8 cellular contexts compared by ENCODE assay signal in the genomic region with DNA sequence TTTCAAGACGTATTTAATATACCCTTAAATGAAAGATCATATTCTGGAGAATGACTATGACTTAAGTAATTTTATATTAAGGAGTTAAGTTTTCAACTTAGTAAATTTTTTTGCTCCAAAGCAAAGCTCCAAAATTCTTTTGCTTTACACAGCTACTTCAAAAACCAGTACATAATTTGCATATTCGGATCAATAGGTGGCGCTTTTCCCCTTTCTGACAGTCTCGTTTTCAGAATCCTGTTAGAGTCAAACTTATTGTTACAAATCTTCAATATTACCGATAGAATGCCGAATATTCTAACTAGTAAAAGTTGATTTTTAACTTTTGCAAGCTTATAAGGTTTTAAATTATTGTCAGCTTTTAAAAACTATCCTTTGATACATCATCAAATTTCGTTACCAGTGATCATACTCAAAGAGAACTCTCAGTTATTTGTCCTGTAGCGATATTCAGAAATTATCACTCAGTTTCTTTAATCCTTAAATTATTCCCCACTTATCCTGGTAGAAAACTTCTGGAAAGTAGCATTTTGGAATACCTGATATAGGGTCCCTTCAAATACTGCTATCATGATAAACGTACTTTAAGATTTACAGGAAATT.
DNase-seq lines count a peak whose midpoint lies in the region; ATAC-seq, FAIRE-seq and TF ChIP-seq lines count a peak whose summit lies in the region.

No MANE protein-coding gene starts in this region.

- H3K36me3 ChIP-seq in SK-N-MC (ENCODE audit: insufficient read depth, low read length) = no peaks in the 10 kb centered on the region

- TF ChIP-seq POLR2A in GM12892 (IDR thresholded peaks at IDR 0.05; ENCODE audit: low read depth, low read length) = no peak

- H3K9me3 Mint-ChIP-seq in WTC11 = no peaks in the 10 kb centered on the region

- TF ChIP-seq CTCF in GM12865 (IDR thresholded peaks at IDR 0.05; ENCODE audit: insufficient read depth, low read depth, low read length, missing control alignments) (peak; percentile 46), omental fat pad (IDR thresholded peaks at IDR 0.05) (no peak), WTC11 (IDR thresholded peaks at IDR 0.05) (no peak; the same call in 1 of the 2 replicates)

- H3K4me3 ChIP-seq in GM12865 (ENCODE audit: low read depth, low read length) = no peak overlapping the region
- H3K4me3 ChIP-seq in SK-N-MC = no peak overlapping the region

- ATAC-seq in HG03565 (IDR thresholded peaks at IDR 0.05; ENCODE audit: unreplicated experiment) = peak; percentile 41
- ATAC-seq in omental fat pad (ENCODE audit: low FRiP score) = no peak
- no peak for ATAC-seq in WTC11

- H3K27ac Mint-ChIP-seq in WTC11 = no peak overlapping the region

- H3K27ac ChIP-seq in SK-N-MC = no peak overlapping the region

- no peaks in the 10 kb centered on the region for H3K27me3 Mint-ChIP-seq in WTC11 (ENCODE audit: low read depth)

- no peak for FAIRE-seq in GM12892 (lab: Jason Lieb, UNC)

- no peak overlapping the region for H3K4me3 Mint-ChIP-seq in WTC11

- POLR2A ChIA-PET in WTC11 (lab: Charles Lee) = no interaction called here

- no peak overlapping the region for H3K9ac ChIP-seq in SK-N-MC (ENCODE audit: insufficient read length)

- CTCF ChIA-PET in WTC11 (lab: Charles Lee) = interaction anchor here (0.6 to 1.0 kb wide), 10 partner anchors 12 to 1019 kb away, joined by 3 to 6 read pairs (median 3); no protein-coding TSS in a partner anchor

- H3K9me3 ChIP-seq in SK-N-MC (ENCODE audit: low read depth, low read length) = no peaks in the 10 kb centered on the region

- DNase-seq in GM12865 (ENCODE audit: low read depth) (peak; percentile 54), SK-N-MC (ENCODE audit: low read depth, low spot score) (peak; percentile 30), glomerular endothelial cell (ENCODE audit: extremely low read depth, low read depth, low spot score) (peak; percentile 12), omental fat pad (ENCODE audit: low spot score) (no peak), GM12892 (ENCODE audit: insufficient read length) (no peak), WTC11 (ENCODE audit: low spot score) (no peak)
- no peak for DNase-seq in activated CD4-positive, alpha-beta T cell treated with anti-CD3 and anti-CD28 coated beads for 1 hour

- H3K4me1 Mint-ChIP-seq in WTC11 = no peaks in the 10 kb centered on the region

- H3K36me3 Mint-ChIP-seq in WTC11 = no peaks in the 10 kb centered on the region

TF ChIP-seq in WTC11, 78 proteins besides CTCF, POLR2A, EP300 and RAD21:
- TF ChIP-seq, protein P1, sequence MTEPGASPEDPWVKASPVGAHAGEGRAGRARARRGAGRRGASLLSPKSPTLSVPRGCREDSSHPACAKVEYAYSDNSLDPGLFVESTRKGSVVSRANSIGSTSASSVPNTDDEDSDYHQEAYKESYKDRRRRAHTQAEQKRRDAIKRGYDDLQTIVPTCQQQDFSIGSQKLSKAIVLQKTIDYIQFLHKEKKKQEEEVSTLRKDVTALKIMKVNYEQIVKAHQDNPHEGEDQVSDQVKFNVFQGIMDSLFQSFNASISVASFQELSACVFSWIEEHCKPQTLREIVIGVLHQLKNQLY (CRISPR knock-in tag; IDR thresholded peaks at IDR 0.05) = no peak
- TF ChIP-seq FOXJ3 (CRISPR knock-in tag; IDR thresholded peaks at IDR 0.05; ENCODE audit: borderline replicate concordance) = no peak
TF ChIP-seq in WTC11: peak in this region for 0.

Comparison
In these comparisons a context has a peak if more than half of its experiments do, and no peak if none do; other contexts are left out.
1. DNase-seq: peak in GM12865 (single experiment), SK-N-MC (single experiment) and glomerular endothelial cell (single experiment); none in omental fat pad (single experiment), activated CD4-positive, alpha-beta T cell treated with anti-CD3 and anti-CD28 coated beads for 1 hour (single experiment), GM12892 (single experiment) and WTC11 (single experiment).